ENCODE assay signal across 18 cellular contexts in the genomic region with DNA sequence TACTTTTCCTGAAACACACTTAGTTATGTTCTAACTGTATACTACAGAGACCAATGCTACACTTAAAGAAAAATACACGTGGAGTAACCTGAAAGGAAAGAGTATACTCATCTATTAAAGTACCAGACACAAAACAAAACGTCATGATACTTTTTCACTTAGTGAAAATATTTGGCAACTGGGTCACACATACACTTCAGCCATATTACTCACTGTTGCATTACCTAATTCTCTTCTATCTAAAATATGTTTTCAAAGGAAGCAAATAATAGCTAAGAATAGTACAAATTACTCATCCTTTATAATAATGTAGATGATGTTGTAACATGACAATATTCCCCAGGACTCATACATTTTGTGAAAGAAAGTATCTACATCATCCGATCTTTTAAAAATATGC.
DNase-seq lines count a peak whose midpoint lies in the region; TF ChIP-seq lines count a peak whose summit lies in the region.
"Had no signal": no experiment of that assay in that cellular context is flagged by ENCODE, and none has a peak within 500 bp of the region (broad histone marks: within the 10 kb centered on the region; RNA-seq: fewer than 3 reads in every experiment).

No MANE protein-coding gene starts in this region.

- peak; percentile 41 for DNase-seq in MCF 10A (ENCODE audit: unreplicated experiment)
- no peak for DNase-seq in breast epithelium (ENCODE audit: low spot score in 2 of 2)
- peak; percentile 14 for DNase-seq in epithelial cell of prostate (ENCODE audit: low read depth, low spot score)
- DNase-seq in iris pigment epithelial cell (ENCODE audit: low read depth): peak; percentile 20
- no peak for DNase-seq in NCI-H1436 (lab: John Stamatoyannopoulos, UW)
- DNase-seq in NOMO-1 (lab: John Stamatoyannopoulos, UW; ENCODE audit: unreplicated experiment in 2 of 2): no peak
- DNase-seq in lower leg skin (ENCODE audit: low spot score in 2 of 2): no peak
- DNase-seq in adrenal gland: no peak
- DNase-seq: DMS153, EL, H7, Karpas-422, NCI-H1417 treated with DMSO at 0.1 percent for 48 hours, NCI-H2029 treated with DMSO at 0.1 percent for 48 hours, NCI-H524, OCI-M1 had no signal

- H3K9me3 ChIP-seq in breast epithelium (no peaks in the 10 kb centered on the region), adrenal gland (replicated peaks in 1 of 3) (no peaks in the 10 kb centered on the region)
- H3K9me3 ChIP-seq: BLaER1 treated with 17β-estradiol and CSF1 and Interleukin-3, amounts not matched to agents 10 nM and 100 nM had no signal

- no peaks in the 10 kb centered on the region for H3K9me3 Mint-ChIP-seq in MCF 10A (ENCODE audit: unreplicated experiment)

- H3K27me3 ChIP-seq in breast epithelium (peaks cover 0 to 3% of the 10 kb centered on the region in 2 donors), adrenal gland (no peaks in the 10 kb centered on the region)
- H3K27me3 ChIP-seq: BLaER1 treated with 17β-estradiol and CSF1 and Interleukin-3, amounts not matched to agents 10 nM and 100 nM had no signal

- intact Hi-C loops in MCF 10A (cut with micrococcal nuclease): no loop called here
- intact Hi-C loops in breast epithelium (cut with DNase I; ENCODE audit: low total_unique reads): no loop called here
- intact Hi-C loops in lower leg skin (cut with DNase I; ENCODE audit: low total_unique reads): no loop called here
- intact Hi-C loops in adrenal gland (cut with DNase I): loop anchor here in 1 of 2 donors (10.0 kb wide), 1 partner anchor 55 kb away; no protein-coding TSS in a partner anchor

- CTCF ChIA-PET in MCF 10A (lab: Yijun Ruan, JAX): interaction anchor here (0.6 to 0.9 kb wide), 2 partner anchors 13 to 270 kb away, joined by 3 read pairs; no protein-coding TSS in a partner anchor

- POLR2A ChIA-PET in MCF 10A (lab: Yijun Ruan, JAX): interaction anchor here (0.5 kb wide), 1 partner anchor 336 kb away, joined by 4 read pairs; no protein-coding TSS in a partner anchor

- TF ChIP-seq CTCF in MCF 10A (IDR thresholded peaks at IDR 0.05; ENCODE audit: unreplicated experiment) (no peak), breast epithelium (IDR thresholded peaks at IDR 0.05) (no peak), lower leg skin (IDR thresholded peaks at IDR 0.05) (no peak), adrenal gland (IDR thresholded peaks at IDR 0.05) (no peak)

- BruUV-seq in MCF 10A (replicated peaks; lab: Mats Ljungman, UMichigan): no TSS peak

- 45 to 49% methylated on average over 3 of the region's 3 CpGs for WGBS in lower leg skin, 2 donors
- 62 to 74% (median 66%) methylated on average over 3 of the region's 3 CpGs for WGBS in adrenal gland, 4 donors

- no peaks in the 10 kb centered on the region for H3K4me1 Mint-ChIP-seq in MCF 10A (ENCODE audit: insufficient read depth, unreplicated experiment)

- no peaks in the 10 kb centered on the region for H3K36me3 Mint-ChIP-seq in MCF 10A (ENCODE audit: insufficient read depth, unreplicated experiment)

- no peak overlapping the region for H3K27ac Mint-ChIP-seq in MCF 10A (ENCODE audit: low read depth, unreplicated experiment)

- H3K4me1 ChIP-seq in breast epithelium: no peaks in the 10 kb centered on the region
- no peaks in the 10 kb centered on the region for H3K4me1 ChIP-seq in adrenal gland (replicated peaks in 1 of 2)

- H3K36me3 ChIP-seq in breast epithelium (no peaks in the 10 kb centered on the region), adrenal gland (replicated peaks in 1 of 2) (no peaks in the 10 kb centered on the region)
- H3K36me3 ChIP-seq: BLaER1 treated with 17β-estradiol and CSF1 and Interleukin-3, amounts not matched to agents 10 nM and 100 nM had no signal

- H3K4me3 ChIP-seq in breast epithelium (no peak overlapping the region), lower leg skin (ENCODE audit: low read depth, poor library complexity, severe bottlenecking) (no peak overlapping the region), adrenal gland (no peak overlapping the region)
- H3K4me3 ChIP-seq: BLaER1 treated with 17β-estradiol and CSF1 and Interleukin-3, amounts not matched to agents 10 nM and 100 nM had no signal

- H3K27me3 Mint-ChIP-seq in MCF 10A (ENCODE audit: insufficient read depth, unreplicated experiment): no peaks in the 10 kb centered on the region

- H3K27ac ChIP-seq in breast epithelium: no peak overlapping the region
- H3K27ac ChIP-seq in epithelial cell of prostate: no peak overlapping the region
- H3K27ac ChIP-seq in adrenal gland: no peak overlapping the region
- H3K27ac ChIP-seq: BLaER1 treated with 17β-estradiol and CSF1 and Interleukin-3, amounts not matched to agents 10 nM and 100 nM; RWPE1 had no signal

- TF ChIP-seq POLR2A in breast epithelium (IDR thresholded peaks at IDR 0.05) (no peak), lower leg skin (IDR thresholded peaks at IDR 0.05) (no peak), adrenal gland (IDR thresholded peaks at IDR 0.05) (no peak)

- no peak overlapping the region for H3K4me3 Mint-ChIP-seq in MCF 10A (ENCODE audit: unreplicated experiment)

Comparison
In these comparisons a context has a peak if more than half of its experiments do, and no peak if none do; other contexts are left out.
1. DNase-seq: peak in MCF 10A (single experiment), epithelial cell of prostate (single experiment) and iris pigment epithelial cell (single experiment); none in breast epithelium (0 of 2), NCI-H1436 (single experiment), NOMO-1 (0 of 2), lower leg skin (0 of 2) and adrenal gland (0 of 7).